Comparison of ENCODE assay signal across 26 cellular contexts in genomic region chr4:38466401-38466800, GRCh38.
A peak's percentile ranks its signal among the peaks of the same experiment; 100 is the strongest.
DNase-seq lines count a peak whose midpoint lies in the region; FAIRE-seq and TF ChIP-seq lines count a peak whose summit lies in the region.
"Had no signal": no experiment of that assay in that cellular context is flagged by ENCODE, and none has a peak within 500 bp of the region (broad histone marks: within the 10 kb centered on the region; RNA-seq: fewer than 3 reads in every experiment).

No MANE protein-coding gene starts in this region.

- H3K79me2 ChIP-seq in keratinocyte (ENCODE audit: control insufficient read depth, insufficient read depth, low read length), result no peaks in the 10 kb centered on the region

- no peaks in the 10 kb centered on the region for H3K27me3 ChIP-seq in keratinocyte (ENCODE audit: control insufficient read depth, extremely low read depth, insufficient read depth, low read length)
- H3K27me3 ChIP-seq: BE2C had no signal

- H3K36me3 ChIP-seq in keratinocyte (ENCODE audit: control insufficient read depth in 2 of 2, extremely low read depth in 1 of 2, insufficient read depth in 2 of 2, low read length in 2 of 2), result no peaks in the 10 kb centered on the region
- H3K36me3 ChIP-seq: BE2C, HAP-1 had no signal

- no peaks in the 10 kb centered on the region for H4K20me1 ChIP-seq in keratinocyte (ENCODE audit: control insufficient read depth, extremely low read depth, insufficient read depth, low read length)

- no peak overlapping the region for H3K9ac ChIP-seq in keratinocyte (ENCODE audit: control insufficient read depth, extremely low read depth, insufficient read depth, low read length)

- no peak for TF ChIP-seq CTCF in keratinocyte (optimal IDR thresholded peaks at IDR 0.05 in 1 of 3, IDR thresholded peaks at IDR 0.05 in 1 of 3, conservative IDR thresholded peaks at IDR 0.05 in 1 of 3; ENCODE audit: extremely low read depth in 1 of 3, insufficient read depth in 2 of 3, low read length in 3 of 3)

- peak; percentile 27 for DNase-seq in A172 (ENCODE audit: low spot score)
- DNase-seq in OCI-M1 (lab: John Stamatoyannopoulos, UW), result peak; percentile 60
- DNase-seq in erythroblast (lab: John Stamatoyannopoulos, UW), result peak; percentile 68 to 78
- DNase-seq in keratinocyte (ENCODE audit: low read depth, low spot score), result no peak
- no peak for DNase-seq in NCI-H1694 (lab: John Stamatoyannopoulos, UW)
- no peak for DNase-seq in NCI-H146 (lab: John Stamatoyannopoulos, UW)
- no peak for DNase-seq in DMS153 treated with DMSO at 0.1 percent for 48 hours (lab: John Stamatoyannopoulos, UW; ENCODE audit: unreplicated experiment)
- DNase-seq in stimulated activated naive CD4-positive, alpha-beta T cell treated with Interleukin-2 at 50 U/mL for 16 hours (lab: John Stamatoyannopoulos, UW), result no peak
- DNase-seq: ACHN; BE2C; CD8-positive, alpha-beta memory T cell; DMS 273 treated with DMSO at 0.1 percent for 48 hours; DMS79 treated with DMSO at 0.1 percent for 48 hours; GOT3; HFFc6; Karpas-422; NCI-H1092 treated with DMSO at 0.1 percent for 48 hours; NCI-H1436; NCI-H1930; NCI-H446 treated with DMSO at 0.1 percent for 48 hours; NCI-H526; NCI-H82; SHP77 had no signal

- peak; percentile 17 for FAIRE-seq in keratinocyte (lab: Jason Lieb, UNC)

- TF ChIP-seq POLR2A in erythroblast (IDR thresholded peaks at IDR 0.05; ENCODE audit: low read length), result no peak

- H3K4me2 ChIP-seq in keratinocyte (ENCODE audit: control insufficient read depth, extremely low read depth, insufficient read depth, low read depth, low read length), result no peak overlapping the region

- no peaks in the 10 kb centered on the region for H3K9me1 ChIP-seq in keratinocyte (ENCODE audit: control insufficient read depth, extremely low read depth, insufficient read depth, low read length)

- no peak overlapping the region for H2AFZ ChIP-seq in keratinocyte (ENCODE audit: control insufficient read depth, low read length)

- H3K4me1 ChIP-seq in keratinocyte (ENCODE audit: control insufficient read depth, extremely low read depth, insufficient read depth, low read length), result peaks cover 5% of the 10 kb centered on the region
- H3K4me1 ChIP-seq: BE2C, HAP-1 had no signal

- dilution Hi-C loops in keratinocyte (cut with MboI; ENCODE audit: extremely low pct_ligation_motif_present, low sequenced_read_pairs), result no loop called here

- no peak overlapping the region for H3K4me3 ChIP-seq in keratinocyte (ENCODE audit: control insufficient read depth in 2 of 3, extremely low read depth in 1 of 3, insufficient read depth in 2 of 3, low read depth in 1 of 3, low read length in 3 of 3)
- H3K4me3 ChIP-seq: HAP-1 had no signal

- H3K9me3 ChIP-seq in keratinocyte (ENCODE audit: control insufficient read depth, low read depth, low read length), result no peaks in the 10 kb centered on the region
- H3K9me3 ChIP-seq: BE2C, HAP-1 had no signal

- H3K27ac ChIP-seq in keratinocyte (ENCODE audit: control insufficient read depth, insufficient read depth, low read length), result no peak overlapping the region
- H3K27ac ChIP-seq: 22Rv1, RWPE1 had no signal

Comparison
In these comparisons a context has a peak if more than half of its experiments do, and no peak if none do; other contexts are left out.
1. DNase-seq: peak in A172 (single experiment), OCI-M1 (single experiment) and erythroblast (2 of 2); none in keratinocyte (single experiment), NCI-H1694 (single experiment), NCI-H146 (single experiment), DMS153 treated with DMSO at 0.1 percent for 48 hours (single experiment) and stimulated activated naive CD4-positive, alpha-beta T cell treated with Interleukin-2 at 50 U/mL for 16 hours (single experiment).